Comparison of ENCODE assay signal across 1 cellular context in the genomic region with DNA sequence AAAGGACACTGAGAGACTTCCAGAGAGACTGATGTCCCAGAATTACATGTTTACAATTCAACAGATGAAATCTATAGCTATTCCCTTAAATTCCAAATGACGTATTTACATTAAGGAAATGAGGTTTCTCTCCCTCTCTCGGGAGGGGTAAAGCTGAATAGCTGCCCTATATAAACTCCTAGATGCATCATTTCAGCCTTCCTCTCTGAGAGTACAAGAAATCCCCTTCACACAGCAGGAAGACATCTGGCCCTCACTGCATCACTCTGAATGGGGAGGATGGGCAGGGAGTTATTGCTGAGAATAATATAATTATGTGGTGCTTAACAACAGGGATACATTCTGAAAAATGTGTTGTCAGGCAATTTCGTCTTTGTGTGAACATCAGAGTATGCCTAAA.
TF ChIP-seq lines count a peak whose summit lies in the region.

No MANE protein-coding gene starts in this region.

TF ChIP-seq in WTC11, 78 proteins besides CTCF, POLR2A, EP300 and RAD21 (continued from another document):
- TF ChIP-seq, protein P1, sequence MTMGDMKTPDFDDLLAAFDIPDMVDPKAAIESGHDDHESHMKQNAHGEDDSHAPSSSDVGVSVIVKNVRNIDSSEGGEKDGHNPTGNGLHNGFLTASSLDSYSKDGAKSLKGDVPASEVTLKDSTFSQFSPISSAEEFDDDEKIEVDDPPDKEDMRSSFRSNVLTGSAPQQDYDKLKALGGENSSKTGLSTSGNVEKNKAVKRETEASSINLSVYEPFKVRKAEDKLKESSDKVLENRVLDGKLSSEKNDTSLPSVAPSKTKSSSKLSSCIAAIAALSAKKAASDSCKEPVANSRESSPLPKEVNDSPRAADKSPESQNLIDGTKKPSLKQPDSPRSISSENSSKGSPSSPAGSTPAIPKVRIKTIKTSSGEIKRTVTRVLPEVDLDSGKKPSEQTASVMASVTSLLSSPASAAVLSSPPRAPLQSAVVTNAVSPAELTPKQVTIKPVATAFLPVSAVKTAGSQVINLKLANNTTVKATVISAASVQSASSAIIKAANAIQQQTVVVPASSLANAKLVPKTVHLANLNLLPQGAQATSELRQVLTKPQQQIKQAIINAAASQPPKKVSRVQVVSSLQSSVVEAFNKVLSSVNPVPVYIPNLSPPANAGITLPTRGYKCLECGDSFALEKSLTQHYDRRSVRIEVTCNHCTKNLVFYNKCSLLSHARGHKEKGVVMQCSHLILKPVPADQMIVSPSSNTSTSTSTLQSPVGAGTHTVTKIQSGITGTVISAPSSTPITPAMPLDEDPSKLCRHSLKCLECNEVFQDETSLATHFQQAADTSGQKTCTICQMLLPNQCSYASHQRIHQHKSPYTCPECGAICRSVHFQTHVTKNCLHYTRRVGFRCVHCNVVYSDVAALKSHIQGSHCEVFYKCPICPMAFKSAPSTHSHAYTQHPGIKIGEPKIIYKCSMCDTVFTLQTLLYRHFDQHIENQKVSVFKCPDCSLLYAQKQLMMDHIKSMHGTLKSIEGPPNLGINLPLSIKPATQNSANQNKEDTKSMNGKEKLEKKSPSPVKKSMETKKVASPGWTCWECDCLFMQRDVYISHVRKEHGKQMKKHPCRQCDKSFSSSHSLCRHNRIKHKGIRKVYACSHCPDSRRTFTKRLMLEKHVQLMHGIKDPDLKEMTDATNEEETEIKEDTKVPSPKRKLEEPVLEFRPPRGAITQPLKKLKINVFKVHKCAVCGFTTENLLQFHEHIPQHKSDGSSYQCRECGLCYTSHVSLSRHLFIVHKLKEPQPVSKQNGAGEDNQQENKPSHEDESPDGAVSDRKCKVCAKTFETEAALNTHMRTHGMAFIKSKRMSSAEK (CRISPR knock-in tag; IDR thresholded peaks at IDR 0.05; ENCODE audit: borderline replicate concordance): no peak
- TF ChIP-seq MYBL2 (CRISPR knock-in tag; IDR thresholded peaks at IDR 0.05) (no peak), ZNF219 (CRISPR knock-in tag; IDR thresholded peaks at IDR 0.05; ENCODE audit: borderline replicate concordance) (no peak)
